Comparison of ENCODE assay signal across 1 cellular context in the genomic region with DNA sequence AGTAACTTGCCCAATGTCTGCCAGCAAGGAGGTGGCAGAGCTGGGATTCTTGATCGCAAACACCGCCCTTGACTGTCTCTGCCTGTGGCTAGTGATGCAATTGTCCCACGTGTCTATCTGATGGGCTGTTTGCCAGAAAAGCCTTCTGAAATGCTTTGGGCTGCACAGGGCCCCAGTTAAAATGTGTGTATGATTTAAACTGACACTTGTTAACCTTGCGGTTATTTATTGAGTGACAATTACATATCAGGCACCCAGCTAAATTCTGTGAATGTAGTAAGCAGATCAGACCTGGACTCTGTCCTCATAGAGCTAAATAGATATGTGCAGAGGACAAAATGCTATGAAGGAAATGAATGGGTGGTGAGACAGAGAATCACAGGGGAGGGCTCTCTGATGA.
TF ChIP-seq lines count a peak whose summit lies in the region.

No MANE protein-coding gene starts in this region.

TF ChIP-seq in HEK293, 187 proteins besides CTCF, POLR2A, EP300 and RAD21 (continued from another document):
- TF ChIP-seq, protein P1, sequence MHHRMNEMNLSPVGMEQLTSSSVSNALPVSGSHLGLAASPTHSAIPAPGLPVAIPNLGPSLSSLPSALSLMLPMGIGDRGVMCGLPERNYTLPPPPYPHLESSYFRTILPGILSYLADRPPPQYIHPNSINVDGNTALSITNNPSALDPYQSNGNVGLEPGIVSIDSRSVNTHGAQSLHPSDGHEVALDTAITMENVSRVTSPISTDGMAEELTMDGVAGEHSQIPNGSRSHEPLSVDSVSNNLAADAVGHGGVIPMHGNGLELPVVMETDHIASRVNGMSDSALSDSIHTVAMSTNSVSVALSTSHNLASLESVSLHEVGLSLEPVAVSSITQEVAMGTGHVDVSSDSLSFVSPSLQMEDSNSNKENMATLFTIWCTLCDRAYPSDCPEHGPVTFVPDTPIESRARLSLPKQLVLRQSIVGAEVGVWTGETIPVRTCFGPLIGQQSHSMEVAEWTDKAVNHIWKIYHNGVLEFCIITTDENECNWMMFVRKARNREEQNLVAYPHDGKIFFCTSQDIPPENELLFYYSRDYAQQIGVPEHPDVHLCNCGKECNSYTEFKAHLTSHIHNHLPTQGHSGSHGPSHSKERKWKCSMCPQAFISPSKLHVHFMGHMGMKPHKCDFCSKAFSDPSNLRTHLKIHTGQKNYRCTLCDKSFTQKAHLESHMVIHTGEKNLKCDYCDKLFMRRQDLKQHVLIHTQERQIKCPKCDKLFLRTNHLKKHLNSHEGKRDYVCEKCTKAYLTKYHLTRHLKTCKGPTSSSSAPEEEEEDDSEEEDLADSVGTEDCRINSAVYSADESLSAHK (tag by site-specific recombination; IDR thresholded peaks at IDR 0.05) = peak; percentile 92
- no peak for TF ChIP-seq ZNF138 (tag by site-specific recombination; IDR thresholded peaks at IDR 0.05; ENCODE audit: borderline replicate concordance)
- TF ChIP-seq, protein P2, sequence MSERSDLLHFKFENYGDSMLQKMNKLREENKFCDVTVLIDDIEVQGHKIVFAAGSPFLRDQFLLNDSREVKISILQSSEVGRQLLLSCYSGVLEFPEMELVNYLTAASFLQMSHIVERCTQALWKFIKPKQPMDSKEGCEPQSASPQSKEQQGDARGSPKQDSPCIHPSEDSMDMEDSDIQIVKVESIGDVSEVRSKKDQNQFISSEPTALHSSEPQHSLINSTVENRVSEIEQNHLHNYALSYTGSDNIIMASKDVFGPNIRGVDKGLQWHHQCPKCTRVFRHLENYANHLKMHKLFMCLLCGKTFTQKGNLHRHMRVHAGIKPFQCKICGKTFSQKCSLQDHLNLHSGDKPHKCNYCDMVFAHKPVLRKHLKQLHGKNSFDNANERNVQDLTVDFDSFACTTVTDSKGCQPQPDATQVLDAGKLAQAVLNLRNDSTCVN (tag by site-specific recombination; optimal IDR thresholded peaks at IDR 0.05) = no peak
- TF ChIP-seq, protein P3, sequence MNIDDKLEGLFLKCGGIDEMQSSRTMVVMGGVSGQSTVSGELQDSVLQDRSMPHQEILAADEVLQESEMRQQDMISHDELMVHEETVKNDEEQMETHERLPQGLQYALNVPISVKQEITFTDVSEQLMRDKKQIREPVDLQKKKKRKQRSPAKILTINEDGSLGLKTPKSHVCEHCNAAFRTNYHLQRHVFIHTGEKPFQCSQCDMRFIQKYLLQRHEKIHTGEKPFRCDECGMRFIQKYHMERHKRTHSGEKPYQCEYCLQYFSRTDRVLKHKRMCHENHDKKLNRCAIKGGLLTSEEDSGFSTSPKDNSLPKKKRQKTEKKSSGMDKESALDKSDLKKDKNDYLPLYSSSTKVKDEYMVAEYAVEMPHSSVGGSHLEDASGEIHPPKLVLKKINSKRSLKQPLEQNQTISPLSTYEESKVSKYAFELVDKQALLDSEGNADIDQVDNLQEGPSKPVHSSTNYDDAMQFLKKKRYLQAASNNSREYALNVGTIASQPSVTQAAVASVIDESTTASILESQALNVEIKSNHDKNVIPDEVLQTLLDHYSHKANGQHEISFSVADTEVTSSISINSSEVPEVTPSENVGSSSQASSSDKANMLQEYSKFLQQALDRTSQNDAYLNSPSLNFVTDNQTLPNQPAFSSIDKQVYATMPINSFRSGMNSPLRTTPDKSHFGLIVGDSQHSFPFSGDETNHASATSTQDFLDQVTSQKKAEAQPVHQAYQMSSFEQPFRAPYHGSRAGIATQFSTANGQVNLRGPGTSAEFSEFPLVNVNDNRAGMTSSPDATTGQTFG (tag by site-specific recombination; IDR thresholded peaks at IDR 0.05; ENCODE audit: borderline replicate concordance) = no peak
- no peak for TF ChIP-seq ZNF514 (tag by site-specific recombination; IDR thresholded peaks at IDR 0.05)
- TF ChIP-seq ZBTB8A (tag by site-specific recombination; IDR thresholded peaks at IDR 0.05) = peak; percentile 98
- TF ChIP-seq, protein P4, sequence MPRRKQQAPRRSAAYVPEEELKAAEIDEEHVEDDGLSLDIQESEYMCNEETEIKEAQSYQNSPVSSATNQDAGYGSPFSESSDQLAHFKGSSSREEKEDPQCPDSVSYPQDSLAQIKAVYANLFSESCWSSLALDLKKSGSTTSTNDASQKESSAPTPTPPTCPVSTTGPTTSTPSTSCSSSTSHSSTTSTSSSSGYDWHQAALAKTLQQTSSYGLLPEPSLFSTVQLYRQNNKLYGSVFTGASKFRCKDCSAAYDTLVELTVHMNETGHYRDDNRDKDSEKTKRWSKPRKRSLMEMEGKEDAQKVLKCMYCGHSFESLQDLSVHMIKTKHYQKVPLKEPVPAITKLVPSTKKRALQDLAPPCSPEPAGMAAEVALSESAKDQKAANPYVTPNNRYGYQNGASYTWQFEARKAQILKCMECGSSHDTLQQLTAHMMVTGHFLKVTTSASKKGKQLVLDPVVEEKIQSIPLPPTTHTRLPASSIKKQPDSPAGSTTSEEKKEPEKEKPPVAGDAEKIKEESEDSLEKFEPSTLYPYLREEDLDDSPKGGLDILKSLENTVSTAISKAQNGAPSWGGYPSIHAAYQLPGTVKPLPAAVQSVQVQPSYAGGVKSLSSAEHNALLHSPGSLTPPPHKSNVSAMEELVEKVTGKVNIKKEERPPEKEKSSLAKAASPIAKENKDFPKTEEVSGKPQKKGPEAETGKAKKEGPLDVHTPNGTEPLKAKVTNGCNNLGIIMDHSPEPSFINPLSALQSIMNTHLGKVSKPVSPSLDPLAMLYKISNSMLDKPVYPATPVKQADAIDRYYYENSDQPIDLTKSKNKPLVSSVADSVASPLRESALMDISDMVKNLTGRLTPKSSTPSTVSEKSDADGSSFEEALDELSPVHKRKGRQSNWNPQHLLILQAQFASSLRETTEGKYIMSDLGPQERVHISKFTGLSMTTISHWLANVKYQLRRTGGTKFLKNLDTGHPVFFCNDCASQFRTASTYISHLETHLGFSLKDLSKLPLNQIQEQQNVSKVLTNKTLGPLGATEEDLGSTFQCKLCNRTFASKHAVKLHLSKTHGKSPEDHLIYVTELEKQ (tag by site-specific recombination; IDR thresholded peaks at IDR 0.05; ENCODE audit: borderline replicate concordance) = peak; percentile 87; the same call in 1 of the 2 replicates
- TF ChIP-seq GLI2 (tag by site-specific recombination; IDR thresholded peaks at IDR 0.05; ENCODE audit: borderline replicate concordance, low read depth) = peak; percentile 85; the same call in 1 of the 2 replicates
- peak; percentile 91; the same call in 1 of the 2 replicates for TF ChIP-seq HOXD13 (CRISPR knock-in tag; IDR thresholded peaks at IDR 0.05; ENCODE audit: borderline replicate concordance)
- no peak for TF ChIP-seq KLF16 (tag by site-specific recombination; IDR thresholded peaks at IDR 0.05)
- TF ChIP-seq ZNF121 (tag by site-specific recombination; IDR thresholded peaks at IDR 0.05) = no peak
- TF ChIP-seq ZNF473 (tag by site-specific recombination; IDR thresholded peaks at IDR 0.05) = no peak
- TF ChIP-seq, protein P5, sequence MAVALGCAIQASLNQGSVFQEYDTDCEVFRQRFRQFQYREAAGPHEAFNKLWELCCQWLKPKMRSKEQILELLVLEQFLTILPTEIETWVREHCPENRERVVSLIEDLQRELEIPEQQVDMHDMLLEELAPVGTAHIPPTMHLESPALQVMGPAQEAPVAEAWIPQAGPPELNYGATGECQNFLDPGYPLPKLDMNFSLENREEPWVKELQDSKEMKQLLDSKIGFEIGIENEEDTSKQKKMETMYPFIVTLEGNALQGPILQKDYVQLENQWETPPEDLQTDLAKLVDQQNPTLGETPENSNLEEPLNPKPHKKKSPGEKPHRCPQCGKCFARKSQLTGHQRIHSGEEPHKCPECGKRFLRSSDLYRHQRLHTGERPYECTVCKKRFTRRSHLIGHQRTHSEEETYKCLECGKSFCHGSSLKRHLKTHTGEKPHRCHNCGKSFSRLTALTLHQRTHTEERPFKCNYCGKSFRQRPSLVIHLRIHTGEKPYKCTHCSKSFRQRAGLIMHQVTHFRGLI (tag by site-specific recombination; IDR thresholded peaks at IDR 0.05) = peak; percentile 72; the same call in 1 of the 2 replicates
- no peak for TF ChIP-seq ZNF747 (tag by site-specific recombination; IDR thresholded peaks at IDR 0.05)
- TF ChIP-seq, protein P6, sequence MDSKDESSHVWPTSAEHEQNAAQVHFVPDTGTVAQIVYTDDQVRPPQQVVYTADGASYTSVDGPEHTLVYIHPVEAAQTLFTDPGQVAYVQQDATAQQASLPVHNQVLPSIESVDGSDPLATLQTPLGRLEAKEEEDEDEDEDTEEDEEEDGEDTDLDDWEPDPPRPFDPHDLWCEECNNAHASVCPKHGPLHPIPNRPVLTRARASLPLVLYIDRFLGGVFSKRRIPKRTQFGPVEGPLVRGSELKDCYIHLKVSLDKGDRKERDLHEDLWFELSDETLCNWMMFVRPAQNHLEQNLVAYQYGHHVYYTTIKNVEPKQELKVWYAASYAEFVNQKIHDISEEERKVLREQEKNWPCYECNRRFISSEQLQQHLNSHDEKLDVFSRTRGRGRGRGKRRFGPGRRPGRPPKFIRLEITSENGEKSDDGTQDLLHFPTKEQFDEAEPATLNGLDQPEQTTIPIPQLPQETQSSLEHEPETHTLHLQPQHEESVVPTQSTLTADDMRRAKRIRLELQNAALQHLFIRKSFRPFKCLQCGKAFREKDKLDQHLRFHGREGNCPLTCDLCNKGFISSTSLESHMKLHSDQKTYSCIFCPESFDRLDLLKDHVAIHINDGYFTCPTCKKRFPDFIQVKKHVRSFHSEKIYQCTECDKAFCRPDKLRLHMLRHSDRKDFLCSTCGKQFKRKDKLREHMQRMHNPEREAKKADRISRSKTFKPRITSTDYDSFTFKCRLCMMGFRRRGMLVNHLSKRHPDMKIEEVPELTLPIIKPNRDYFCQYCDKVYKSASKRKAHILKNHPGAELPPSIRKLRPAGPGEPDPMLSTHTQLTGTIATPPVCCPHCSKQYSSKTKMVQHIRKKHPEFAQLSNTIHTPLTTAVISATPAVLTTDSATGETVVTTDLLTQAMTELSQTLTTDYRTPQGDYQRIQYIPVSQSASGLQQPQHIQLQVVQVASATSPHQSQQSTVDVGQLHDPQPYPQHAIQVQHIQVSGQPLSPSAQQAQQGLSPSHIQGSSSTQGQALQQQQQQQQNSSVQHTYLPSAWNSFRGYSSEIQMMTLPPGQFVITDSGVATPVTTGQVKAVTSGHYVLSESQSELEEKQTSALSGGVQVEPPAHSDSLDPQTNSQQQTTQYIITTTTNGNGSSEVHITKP (tag by site-specific recombination; IDR thresholded peaks at IDR 0.05) = peak; percentile 57; the same call in 1 of the 2 replicates
- no peak for TF ChIP-seq ZNF248 (tag by site-specific recombination; IDR thresholded peaks at IDR 0.05)
- TF ChIP-seq ZNF394 (tag by site-specific recombination; IDR thresholded peaks at IDR 0.05; ENCODE audit: borderline replicate concordance) = peak; percentile 55; the same call in 1 of the 2 replicates
- TF ChIP-seq SP7 (tag by site-specific recombination; IDR thresholded peaks at IDR 0.05) = peak; percentile 99
- no peak for TF ChIP-seq ZNF555 (tag by site-specific recombination; conservative IDR thresholded peaks at IDR 0.05)
- TF ChIP-seq ZNF324 (tag by site-specific recombination; IDR thresholded peaks at IDR 0.05) = peak; percentile 81
- TF ChIP-seq ZNF664 (tag by site-specific recombination; IDR thresholded peaks at IDR 0.05) = no peak
- TF ChIP-seq KLF9 (tag by site-specific recombination; IDR thresholded peaks at IDR 0.05; ENCODE audit: low read depth) = no peak
- TF ChIP-seq ZNF610 (tag by site-specific recombination; IDR thresholded peaks at IDR 0.05; ENCODE audit: borderline replicate concordance) = peak; percentile 67
- peak; percentile 95 for TF ChIP-seq ZNF660 (tag by site-specific recombination; IDR thresholded peaks at IDR 0.05)
- TF ChIP-seq ZNF791 (tag by site-specific recombination; IDR thresholded peaks at IDR 0.05) = no peak
- no peak for TF ChIP-seq ZNF530 (tag by site-specific recombination; IDR thresholded peaks at IDR 0.05; ENCODE audit: low read depth)
- TF ChIP-seq ZFP69B (tag by site-specific recombination; IDR thresholded peaks at IDR 0.05) = peak; percentile 74
- TF ChIP-seq ZNF266 (tag by site-specific recombination; IDR thresholded peaks at IDR 0.05; ENCODE audit: low read depth) = no peak
- TF ChIP-seq ZBTB7A (tag by site-specific recombination; IDR thresholded peaks at IDR 0.05; ENCODE audit: low read depth) = no peak
- peak; percentile 64; the same call in 1 of the 2 replicates for TF ChIP-seq ZBTB21 (tag by site-specific recombination; IDR thresholded peaks at IDR 0.05)
- TF ChIP-seq, protein P7, sequence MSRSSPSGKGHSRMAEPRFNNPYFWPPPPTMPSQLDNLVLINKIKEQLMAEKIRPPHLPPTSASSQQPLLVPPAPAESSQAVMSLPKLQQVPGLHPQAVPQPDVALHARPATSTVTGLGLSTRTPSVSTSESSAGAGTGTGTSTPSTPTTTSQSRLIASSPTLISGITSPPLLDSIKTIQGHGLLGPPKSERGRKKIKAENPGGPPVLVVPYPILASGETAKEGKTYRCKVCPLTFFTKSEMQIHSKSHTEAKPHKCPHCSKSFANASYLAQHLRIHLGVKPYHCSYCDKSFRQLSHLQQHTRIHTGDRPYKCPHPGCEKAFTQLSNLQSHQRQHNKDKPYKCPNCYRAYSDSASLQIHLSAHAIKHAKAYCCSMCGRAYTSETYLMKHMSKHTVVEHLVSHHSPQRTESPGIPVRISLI (tag by site-specific recombination; IDR thresholded peaks at IDR 0.05) = no peak
- TF ChIP-seq ZNF843 (tag by site-specific recombination; IDR thresholded peaks at IDR 0.05) = peak; percentile 97
- peak; percentile 87; the same call in 1 of the 2 replicates for TF ChIP-seq MEIS1 (CRISPR knock-in tag; IDR thresholded peaks at IDR 0.05; ENCODE audit: borderline replicate concordance)
- peak; percentile 85 for TF ChIP-seq ZNF366 (tag by site-specific recombination; conservative IDR thresholded peaks at IDR 0.05)
- TF ChIP-seq IKZF3 (tag by site-specific recombination; IDR thresholded peaks at IDR 0.05) = peak; percentile 79
- no peak for TF ChIP-seq SALL2 (tag by site-specific recombination; IDR thresholded peaks at IDR 0.05; ENCODE audit: borderline replicate concordance)
- TF ChIP-seq ZXDB (tag by site-specific recombination; IDR thresholded peaks at IDR 0.05) = peak; percentile 93
- no peak for TF ChIP-seq ZNF302 (tag by site-specific recombination; IDR thresholded peaks at IDR 0.05; ENCODE audit: low read depth)
- TF ChIP-seq ZFP3 (tag by site-specific recombination; IDR thresholded peaks at IDR 0.05; ENCODE audit: low read depth) = no peak
- peak; percentile 74 for TF ChIP-seq WT1 (tag by site-specific recombination; IDR thresholded peaks at IDR 0.05)
- peak; percentile 55; the same call in 1 of the 2 replicates for TF ChIP-seq ZNF501 (tag by site-specific recombination; IDR thresholded peaks at IDR 0.05)
- TF ChIP-seq, protein P8, sequence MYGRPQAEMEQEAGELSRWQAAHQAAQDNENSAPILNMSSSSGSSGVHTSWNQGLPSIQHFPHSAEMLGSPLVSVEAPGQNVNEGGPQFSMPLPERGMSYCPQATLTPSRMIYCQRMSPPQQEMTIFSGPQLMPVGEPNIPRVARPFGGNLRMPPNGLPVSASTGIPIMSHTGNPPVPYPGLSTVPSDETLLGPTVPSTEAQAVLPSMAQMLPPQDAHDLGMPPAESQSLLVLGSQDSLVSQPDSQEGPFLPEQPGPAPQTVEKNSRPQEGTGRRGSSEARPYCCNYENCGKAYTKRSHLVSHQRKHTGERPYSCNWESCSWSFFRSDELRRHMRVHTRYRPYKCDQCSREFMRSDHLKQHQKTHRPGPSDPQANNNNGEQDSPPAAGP (tag by site-specific recombination; IDR thresholded peaks at IDR 0.05) = peak; percentile 82
- TF ChIP-seq ZNF621 (tag by site-specific recombination; IDR thresholded peaks at IDR 0.05) = no peak
